ENCODE assay signal across 1 cellular context in the genomic region with DNA sequence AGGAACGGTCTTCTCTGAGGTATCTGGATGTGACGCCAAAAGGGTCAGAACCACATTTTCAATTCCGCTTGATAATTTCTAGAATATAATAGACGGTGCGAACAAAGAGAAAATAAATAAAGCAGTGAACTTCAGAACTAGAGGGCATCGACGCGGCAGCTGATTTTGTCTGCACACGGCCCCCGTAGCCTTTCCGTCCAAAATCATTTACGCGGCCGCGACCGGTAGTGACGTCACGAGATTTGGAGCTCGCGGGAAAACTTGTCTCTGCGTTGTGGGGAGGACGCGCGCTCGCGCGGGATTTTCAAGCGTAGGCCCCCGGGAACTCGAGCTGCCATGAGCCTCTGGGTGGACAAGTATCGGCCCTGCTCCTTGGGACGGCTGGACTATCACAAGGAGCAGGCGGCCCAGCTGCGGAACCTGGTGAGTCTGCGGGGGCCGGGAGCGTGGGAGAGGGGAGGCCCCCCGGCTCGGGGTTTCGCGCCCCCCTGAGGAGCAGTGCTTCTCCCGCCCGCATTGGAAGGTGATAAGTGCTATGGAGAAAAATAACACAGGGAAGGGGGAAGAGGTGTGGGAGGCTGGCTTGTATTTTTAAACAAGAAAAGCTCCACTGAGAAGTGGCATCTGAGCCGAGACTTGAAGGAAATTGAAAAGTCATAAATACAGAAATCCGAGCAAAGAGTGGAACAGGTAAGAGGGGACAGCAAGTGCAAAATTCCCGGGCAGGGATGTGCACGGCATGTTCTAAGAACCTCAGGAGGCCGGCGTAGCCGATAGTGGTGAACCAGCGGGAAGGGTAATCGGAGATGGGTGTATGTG.
TF ChIP-seq lines count a peak whose summit lies in the region.

Gene RFC3, plus strand, starts transcription at position 307 of the 819 bp plus-strand sequence. Its CDS starts 30 bp downstream, at position 337.

TF ChIP-seq in HCT116, 20 proteins besides CTCF, POLR2A, EP300 and RAD21 (continued from another document):
- TF ChIP-seq EZH2phosphoT487 (IDR thresholded peaks at IDR 0.05; ENCODE audit: borderline replicate concordance) (no peak), EGR1 (IDR thresholded peaks at IDR 0.05; ENCODE audit: low read depth) (0 out of 2 replicates have a peak, but pooled peaks have one; percentile 42), ZBTB33 (IDR thresholded peaks at IDR 0.05; ENCODE audit: extremely low read depth, insufficient replicate concordance, low read length) (peak; percentile 97), YY1 (IDR thresholded peaks at IDR 0.05; ENCODE audit: extremely low read depth, insufficient replicate concordance, low read depth, low read length) (no peak), TCF7L2 (IDR thresholded peaks at IDR 0.05; ENCODE audit: borderline replicate concordance, extremely low read depth, insufficient read depth, insufficient read length) (peak; percentile 41), CBX3 (IDR thresholded peaks at IDR 0.05; ENCODE audit: low read depth) (peak; percentile 58), SRF (IDR thresholded peaks at IDR 0.05; ENCODE audit: low read depth) (peak; percentile 63; the same call in 1 of the 2 replicates), ELF1 (IDR thresholded peaks at IDR 0.05; ENCODE audit: borderline replicate concordance, low read depth) (peak; percentile 35; the same call in 1 of the 2 replicates), SP1 (IDR thresholded peaks at IDR 0.05; ENCODE audit: low read depth) (peak; percentile 75), ZFX (IDR thresholded peaks at IDR 0.05) (peak; percentile 59), POLR2AphosphoS5 (IDR thresholded peaks at IDR 0.05; ENCODE audit: low read depth, low read length) (peak; percentile 78), CEBPB (IDR thresholded peaks at IDR 0.05; ENCODE audit: low read depth) (peak; percentile 31; the same call in 1 of the 2 replicates)
